20 cellular contexts compared by ENCODE assay signal in genomic region chr9:123342247-123342646, GRCh38. TPM values are rescaled to one million over a fixed set of nuclear protein-coding genes. Genes with fewer than 3 reads are reported as not detected.
"Had no signal": no experiment of that assay in that cellular context is flagged by ENCODE, and none has a peak within 500 bp of the region (broad histone marks: within the 10 kb centered on the region; RNA-seq: fewer than 3 reads in every experiment).

No MANE protein-coding gene starts in this region.

- H3K9ac ChIP-seq: neural progenitor cell had no signal

- H3K27me3 Mint-ChIP-seq: activated CD4-positive, alpha-beta T cell treated with anti-CD3 and anti-CD28 coated beads, Interleukin-2, amount 10 ng/mL, durations not matched to agents 7 days and 5 days; activated T-cell treated with anti-CD3 and anti-CD28 coated beads, Interleukin-2, amount 50 U/mL, for 24 hours had no signal

- H3K4me3 Mint-ChIP-seq: activated CD4-positive, alpha-beta T cell treated with anti-CD3 and anti-CD28 coated beads, Interleukin-2, amount 10 ng/mL, durations not matched to agents 7 days and 5 days; activated CD8-positive, alpha-beta T cell treated with anti-CD3 and anti-CD28 coated beads, Interleukin-2, amount 10 ng/mL, durations not matched to agents 7 days and 5 days; activated naive CD4-positive, alpha-beta T cell treated with anti-CD3 and anti-CD28 coated beads, Interleukin-2, amount 10 ng/mL, durations not matched to agents 7 days and 5 days; activated T-cell treated with anti-CD3 and anti-CD28 coated beads, Interleukin-2, amount 50 U/mL, for 24 hours; neural progenitor cell had no signal

- H3K9me3 Mint-ChIP-seq: activated CD4-positive, alpha-beta T cell treated with anti-CD3 and anti-CD28 coated beads, Interleukin-2, amount 10 ng/mL, durations not matched to agents 7 days and 5 days; activated naive CD4-positive, alpha-beta T cell treated with anti-CD3 and anti-CD28 coated beads, Interleukin-2, amount 10 ng/mL, durations not matched to agents 7 days and 5 days; activated T-cell treated with anti-CD3 and anti-CD28 coated beads, Interleukin-2, amount 50 U/mL, for 24 hours; neural progenitor cell had no signal

- H3K27ac Mint-ChIP-seq: activated CD4-positive, alpha-beta T cell treated with anti-CD3 and anti-CD28 coated beads, Interleukin-2, amount 10 ng/mL, durations not matched to agents 7 days and 5 days; activated CD8-positive, alpha-beta T cell treated with anti-CD3 and anti-CD28 coated beads, Interleukin-2, amount 10 ng/mL, durations not matched to agents 7 days and 5 days; activated naive CD4-positive, alpha-beta T cell treated with anti-CD3 and anti-CD28 coated beads, Interleukin-2, amount 10 ng/mL, durations not matched to agents 7 days and 5 days; neural progenitor cell had no signal

- DNase-seq: activated CD4-positive, alpha-beta T cell treated with anti-CD3 and anti-CD28 coated beads, Interleukin-2, amount 10 ng/mL, durations not matched to agents 7 days and 5 days; activated CD8-positive, alpha-beta T cell treated with anti-CD3 and anti-CD28 coated beads, Interleukin-2, amount 10 ng/mL, durations not matched to agents 7 days and 5 days; activated naive CD4-positive, alpha-beta T cell treated with anti-CD3 and anti-CD28 coated beads, Interleukin-2, amount 10 ng/mL, durations not matched to agents 7 days and 5 days; activated T-cell treated with anti-CD3 and anti-CD28 coated beads, Interleukin-2, amount 50 U/mL, for 24 hours; cerebellar nuclear complex; effector CD8-positive, alpha-beta T cell; heart right ventricle; stimulated activated CD4-positive, alpha-beta T cell treated with anti-CD3 and anti-CD28 coated beads, Interleukin-2, amount 100 ng/mL, for 48 hours; T1000; tibial artery had no signal

- H3K27ac ChIP-seq: gastroesophageal sphincter, heart right ventricle, left lung, neural progenitor cell, prostate gland, right atrium auricular region, tibial artery had no signal

- H3K27me3 ChIP-seq: gastroesophageal sphincter, heart right ventricle, neural progenitor cell, right atrium auricular region, tibial artery had no signal

- H3K36me3 Mint-ChIP-seq: activated naive CD4-positive, alpha-beta T cell treated with anti-CD3 and anti-CD28 coated beads, Interleukin-2, amount 10 ng/mL, durations not matched to agents 7 days and 5 days; neural progenitor cell had no signal

- H3K4me3 ChIP-seq: gastroesophageal sphincter, heart right ventricle, left lung, neural progenitor cell, prostate gland, right atrium auricular region, tibial artery had no signal

- FAIRE-seq: bronchial epithelial cell had no signal

- H3K4me2 ChIP-seq: neural progenitor cell had no signal

- H3K9me3 ChIP-seq: gastroesophageal sphincter, heart right ventricle, left lung, prostate gland, right atrium auricular region, tibial artery had no signal

- H2AFZ ChIP-seq: neural progenitor cell had no signal

- H3K4me1 ChIP-seq: neural progenitor cell, prostate gland had no signal

- H3K36me3 ChIP-seq: gastroesophageal sphincter, heart right ventricle, left lung, neural progenitor cell, prostate gland, right atrium auricular region, tibial artery had no signal

- ATAC-seq: activated CD8-positive, alpha-beta T cell treated with anti-CD3 and anti-CD28 coated beads, Interleukin-2, amount 10 ng/mL, durations not matched to agents 7 days and 5 days; esophagus mucosa; gastroesophageal sphincter; heart right ventricle; left lung had no signal

RNA-seq across cellular contexts. Expression of gene CRB2, which starts 13.8 kb away (rescaled TPM):
- total RNA-seq: activated CD4-positive, alpha-beta T cell treated with anti-CD3 and anti-CD28 coated beads, Interleukin-2, amount 10 ng/mL, durations not matched to agents 7 days and 5 days; activated CD8-positive, alpha-beta T cell treated with anti-CD3 and anti-CD28 coated beads, Interleukin-2, amount 10 ng/mL, durations not matched to agents 7 days and 5 days; bronchial epithelial cell; esophagus mucosa; gastroesophageal sphincter; lung microvascular endothelial cell; myocyte; osteocyte had no signal
